Comparison of ENCODE assay signal across 15 cellular contexts in the genomic region with DNA sequence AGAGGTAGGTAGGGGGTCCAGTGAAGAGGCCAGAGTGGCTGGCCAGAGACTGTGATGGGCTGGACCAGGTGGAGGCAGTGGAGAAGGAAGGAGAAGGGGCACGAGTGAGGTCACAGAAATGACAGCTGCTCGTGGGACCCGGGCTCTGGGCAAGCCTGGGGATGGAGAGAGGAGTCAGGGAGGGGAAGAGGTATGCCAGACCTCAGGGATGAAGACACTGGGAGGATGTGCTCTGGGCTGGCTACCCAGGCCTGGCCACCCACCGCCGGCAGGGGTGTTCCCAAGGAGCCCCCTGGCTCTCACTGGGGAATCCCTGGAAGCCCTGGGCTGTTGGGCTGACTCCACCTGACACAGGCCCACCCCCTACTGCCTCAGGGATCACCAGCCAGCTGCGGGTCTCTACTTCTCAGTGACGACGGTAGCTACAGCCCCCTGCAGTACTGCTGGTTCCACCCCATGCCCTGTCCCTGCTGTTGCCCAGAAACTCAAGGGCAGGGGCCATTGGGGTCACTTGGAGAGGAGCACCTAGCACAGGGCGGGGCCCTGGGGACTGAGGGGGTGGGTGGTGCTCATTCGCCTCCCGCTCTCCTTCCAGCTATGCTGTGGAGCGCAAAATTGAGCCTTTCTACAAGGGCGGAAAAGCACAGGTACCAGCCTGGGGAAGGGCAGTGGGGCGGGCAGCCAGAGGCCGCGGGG. TPM values are rescaled to one million over a fixed set of nuclear protein-coding genes. Genes with fewer than 3 reads are reported as not detected.
DNase-seq lines count a peak whose midpoint lies in the region; ATAC-seq and TF ChIP-seq lines count a peak whose summit lies in the region.
"Had no signal": no experiment of that assay in that cellular context is flagged by ENCODE, and none has a peak within 500 bp of the region (broad histone marks: within the 10 kb centered on the region; RNA-seq: fewer than 3 reads in every experiment).

No MANE protein-coding gene starts in this region.

- no peak for DNase-seq in CD4-positive, CD25-positive, alpha-beta regulatory T cell
- DNase-seq in HCT116 (ENCODE audit: low read depth, low spot score) (no peak), mucosa of descending colon (peak in 2 of 3 donors; percentile 31 to 48), retina (no peak), NCI-H2107 treated with DMSO at 0.1 percent for 48 hours (lab: John Stamatoyannopoulos, UW; ENCODE audit: unreplicated experiment) (no peak), T-helper 17 cell (no peak)
- DNase-seq in activated CD8-positive, alpha-beta T cell treated with anti-CD3 and anti-CD28 coated beads, Interleukin-2, amount 10 ng/mL, durations not matched to agents 7 days and 5 days: no peak
- DNase-seq in activated CD4-positive, CD25-positive, alpha-beta regulatory T cell (lab: John Stamatoyannopoulos, UW): no peak
- DNase-seq: natural killer cell, NCI-H1417, NCI-H524 treated with DMSO at 0.1 percent for 48 hours had no signal

- peaks cover 37% of the 10 kb centered on the region for H3K79me2 ChIP-seq in HCT116 (ENCODE audit: insufficient read depth, low read length)

- no peak overlapping the region for H3K27ac Mint-ChIP-seq in CD4-positive, CD25-positive, alpha-beta regulatory T cell
- peak overlapping the region; percentile 43 for H3K27ac Mint-ChIP-seq in activated CD8-positive, alpha-beta T cell treated with anti-CD3 and anti-CD28 coated beads, Interleukin-2, amount 10 ng/mL, durations not matched to agents 7 days and 5 days
- H3K27ac Mint-ChIP-seq in T-helper 17 cell: no peak overlapping the region

- TF ChIP-seq RAD21 in HCT116 (IDR thresholded peaks at IDR 0.05; ENCODE audit: low read depth): no peak

- ATAC-seq in CD4-positive, CD25-positive, alpha-beta regulatory T cell (ENCODE audit: low read depth in 2 of 2): no peak
- no peak for ATAC-seq in HCT116
- no peak for ATAC-seq in activated CD8-positive, alpha-beta T cell treated with anti-CD3 and anti-CD28 coated beads, Interleukin-2, amount 10 ng/mL, durations not matched to agents 7 days and 5 days
- no peak for ATAC-seq in mucosa of descending colon
- ATAC-seq in T-helper 17 cell: no peak
- ATAC-seq: natural killer cell, Right ventricle myocardium inferior had no signal

- peak overlapping the region; percentile 98 for H3K4me2 ChIP-seq in HCT116 (ENCODE audit: low read length)

- no peaks in the 10 kb centered on the region for H3K27me3 ChIP-seq in CD4-positive, CD25-positive, alpha-beta regulatory T cell (ENCODE audit: control insufficient read depth, insufficient read depth, low read length)
- H3K27me3 ChIP-seq in HCT116 (ENCODE audit: insufficient read depth, low read length): no peaks in the 10 kb centered on the region

- H3K9me3 ChIP-seq in CD4-positive, CD25-positive, alpha-beta regulatory T cell (ENCODE audit: control insufficient read depth in 2 of 2, low read length in 2 of 2): no peaks in the 10 kb centered on the region
- H3K9me3 ChIP-seq in HCT116 (ENCODE audit: control insufficient read depth in 1 of 2, insufficient read depth in 1 of 2, low read depth in 1 of 2, low read length in 2 of 2): no peaks in the 10 kb centered on the region
- no peaks in the 10 kb centered on the region for H3K9me3 ChIP-seq in mucosa of descending colon
- no peaks in the 10 kb centered on the region for H3K9me3 ChIP-seq in T-helper 17 cell (ENCODE audit: control insufficient read depth, low read length, poor library complexity, severe bottlenecking)
- H3K9me3 ChIP-seq: thoracic aorta had no signal

- no TSS peak for BruUV-seq in HCT116 (replicated peaks; lab: Mats Ljungman, UMichigan)

- RAD21 ChIA-PET in HCT116 (lab: Charles Lee; ENCODE audit: low non-redundant PET in 1 of 2, low total read pairs in 2 of 2, uncharacterized antibody in 2 of 2, unreplicated experiment in 2 of 2): no interaction called here

- peaks cover 14% of the 10 kb centered on the region for H3K27me3 Mint-ChIP-seq in CD4-positive, CD25-positive, alpha-beta regulatory T cell
- H3K27me3 Mint-ChIP-seq in activated CD8-positive, alpha-beta T cell treated with anti-CD3 and anti-CD28 coated beads, Interleukin-2, amount 10 ng/mL, durations not matched to agents 7 days and 5 days (ENCODE audit: low read depth): no peaks in the 10 kb centered on the region
- H3K27me3 Mint-ChIP-seq in T-helper 17 cell: no peaks in the 10 kb centered on the region

- peak overlapping the region; percentile 98 for H3K9ac ChIP-seq in HCT116 (ENCODE audit: low read length)

- no peak for TF ChIP-seq POLR2A in HCT116 (IDR thresholded peaks at IDR 0.05; ENCODE audit: borderline replicate concordance, extremely low read depth, insufficient read depth, insufficient read length)

- no peaks in the 10 kb centered on the region for H4K20me1 ChIP-seq in HCT116 (ENCODE audit: insufficient read depth)

- H3K4me3 Mint-ChIP-seq in CD4-positive, CD25-positive, alpha-beta regulatory T cell: peak overlapping the region; percentile 27 to 96 (median 50)
- H3K4me3 Mint-ChIP-seq in activated CD8-positive, alpha-beta T cell treated with anti-CD3 and anti-CD28 coated beads, Interleukin-2, amount 10 ng/mL, durations not matched to agents 7 days and 5 days: peak overlapping the region; percentile 12
- no peak overlapping the region for H3K4me3 Mint-ChIP-seq in T-helper 17 cell

- peaks cover 33% of the 10 kb centered on the region for H3K36me3 ChIP-seq in CD4-positive, CD25-positive, alpha-beta regulatory T cell (ENCODE audit: control insufficient read depth, insufficient read depth, low read length)
- H3K36me3 ChIP-seq in HCT116 (ENCODE audit: control insufficient read depth in 1 of 2, insufficient read depth in 2 of 2, low read length in 2 of 2): peaks cover 0 to 41% of the 10 kb centered on the region in 2 experiments; a peak in 2 of 4 replicates
- no peaks in the 10 kb centered on the region for H3K36me3 ChIP-seq in mucosa of descending colon (ENCODE audit: low read depth)

- H2AFZ ChIP-seq in HCT116 (ENCODE audit: low read depth, low read length, poor library complexity, severe bottlenecking): no peak overlapping the region

- H3K4me3 ChIP-seq in CD4-positive, CD25-positive, alpha-beta regulatory T cell (ENCODE audit: low read depth, low read length): no peak overlapping the region
- H3K4me3 ChIP-seq in HCT116 (replicated peaks in 1 of 2; ENCODE audit: low read depth in 1 of 2, low read length in 2 of 2) (peak overlapping the region in 1 of 2 experiments; percentile 96; a peak in 3 of 4 replicates), mucosa of descending colon (no peak overlapping the region)

- TF ChIP-seq CTCF in HCT116 (IDR thresholded peaks at IDR 0.05 in 2 of 3, conservative IDR thresholded peaks at IDR 0.05 in 1 of 3; ENCODE audit: borderline replicate concordance in 1 of 3, insufficient read depth in 1 of 3, low read depth in 2 of 3, low read length in 2 of 3) (no peak), mucosa of descending colon (IDR thresholded peaks at IDR 0.05) (no peak)

- intact Hi-C loops in HCT116 (cut with micrococcal nuclease) (no loop called here), mucosa of descending colon (cut with DNase I, micrococcal nuclease) (no loop called here)

- no peaks in the 10 kb centered on the region for H3K9me3 Mint-ChIP-seq in CD4-positive, CD25-positive, alpha-beta regulatory T cell
- no peaks in the 10 kb centered on the region for H3K9me3 Mint-ChIP-seq in activated CD8-positive, alpha-beta T cell treated with anti-CD3 and anti-CD28 coated beads, Interleukin-2, amount 10 ng/mL, durations not matched to agents 7 days and 5 days (ENCODE audit: insufficient read depth)
- H3K9me3 Mint-ChIP-seq: natural killer cell had no signal

- H3K4me1 ChIP-seq in CD4-positive, CD25-positive, alpha-beta regulatory T cell (ENCODE audit: control insufficient read depth, insufficient read depth, low read length, poor library complexity, severe bottlenecking): peaks cover 24% of the 10 kb centered on the region
- H3K4me1 ChIP-seq in HCT116 (ENCODE audit: control insufficient read depth in 1 of 2, insufficient read depth in 2 of 2, low read length in 2 of 2) (peaks cover 11 to 29% of the 10 kb centered on the region in 2 experiments), mucosa of descending colon (ENCODE audit: low read depth) (peaks cover 16% of the 10 kb centered on the region)

- no peaks in the 10 kb centered on the region for H3K9me2 ChIP-seq in HCT116 (ENCODE audit: insufficient read depth)

- POLR2A ChIA-PET in HCT116 (lab: Charles Lee): interaction anchor here (1.4 kb wide), 1 partner anchor 9 kb away, joined by 5 read pairs; a partner anchor contains a TSS
- POLR2A ChIA-PET in activated CD8-positive, alpha-beta T cell treated with anti-CD3 and anti-CD28 coated beads, Interleukin-2, amount 10 ng/mL, durations not matched to agents 7 days and 5 days (lab: Charles Lee): interaction anchor here (0.6 to 1.3 kb wide), 2 partner anchors 9 to 273 kb away, joined by 3 to 5 read pairs; a partner anchor contains a TSS

- peaks cover 6% of the 10 kb centered on the region for H3K36me3 Mint-ChIP-seq in CD4-positive, CD25-positive, alpha-beta regulatory T cell
- peaks cover 15% of the 10 kb centered on the region for H3K36me3 Mint-ChIP-seq in activated CD8-positive, alpha-beta T cell treated with anti-CD3 and anti-CD28 coated beads, Interleukin-2, amount 10 ng/mL, durations not matched to agents 7 days and 5 days (ENCODE audit: low read depth)
- H3K36me3 Mint-ChIP-seq in T-helper 17 cell (ENCODE audit: low read depth): peaks cover 8% of the 10 kb centered on the region
- H3K36me3 Mint-ChIP-seq: natural killer cell had no signal

- no peak overlapping the region for H3K27ac ChIP-seq in CD4-positive, CD25-positive, alpha-beta regulatory T cell (ENCODE audit: insufficient read depth, low read length, poor library complexity, severe bottlenecking)
- no peak overlapping the region for H3K27ac ChIP-seq in HCT116 (ENCODE audit: low read depth, low read length)
- H3K27ac ChIP-seq: thoracic aorta had no signal

- CTCF ChIA-PET in HCT116 (lab: Charles Lee): no interaction called here
- CTCF ChIA-PET in activated CD8-positive, alpha-beta T cell treated with anti-CD3 and anti-CD28 coated beads, Interleukin-2, amount 10 ng/mL, durations not matched to agents 7 days and 5 days (lab: Charles Lee): no interaction called here

- peaks cover 6 to 31% (median 11%) of the 10 kb centered on the region in 4 donors for H3K4me1 Mint-ChIP-seq in CD4-positive, CD25-positive, alpha-beta regulatory T cell
- H3K4me1 Mint-ChIP-seq in activated CD8-positive, alpha-beta T cell treated with anti-CD3 and anti-CD28 coated beads, Interleukin-2, amount 10 ng/mL, durations not matched to agents 7 days and 5 days (ENCODE audit: low read depth): peaks cover 30% of the 10 kb centered on the region
- H3K4me1 Mint-ChIP-seq in T-helper 17 cell: peaks cover 24% of the 10 kb centered on the region

RNA-seq across cellular contexts. Expression of a gene that starts 1.8 kb away (rescaled TPM):
- 25.3 TPM for total RNA-seq in CD4-positive, CD25-positive, alpha-beta regulatory T cell
- polyA plus RNA-seq in CD4-positive, CD25-positive, alpha-beta regulatory T cell: 10 to 100 TPM; 48.0 to 60.0 (median 53.9) TPM
- total RNA-seq in HCT116 (2021; ENCODE audit: unreplicated experiment) (68.9 TPM), mucosa of descending colon (10 to 100 TPM; 21.6 to 25.5 (median 24.0) TPM), T-helper 17 cell (10 to 100 TPM; 19.5 to 20.8 TPM)
- 60.9 and 68.3 TPM in 2 replicates for polyA plus RNA-seq in HCT116 (2012)
- total RNA-seq in activated CD8-positive, alpha-beta T cell treated with anti-CD3 and anti-CD28 coated beads, Interleukin-2, amount 10 ng/mL, durations not matched to agents 7 days and 5 days: 10 to 100 TPM; 37.6 to 37.9 TPM

RNA-seq across cellular contexts. Expression of a gene that starts 7.0 kb away (rescaled TPM):
- not detected for total RNA-seq in CD4-positive, CD25-positive, alpha-beta regulatory T cell
- polyA plus RNA-seq in CD4-positive, CD25-positive, alpha-beta regulatory T cell: not detected
- total RNA-seq in HCT116 (2021; ENCODE audit: unreplicated experiment) (0.30 TPM), mucosa of descending colon (not detected), T-helper 17 cell (not detected)
- polyA plus RNA-seq in HCT116 (2012): 0.15 TPM in 1 of 2 replicates, not detected in the other
- not detected for total RNA-seq in activated CD8-positive, alpha-beta T cell treated with anti-CD3 and anti-CD28 coated beads, Interleukin-2, amount 10 ng/mL, durations not matched to agents 7 days and 5 days
- total RNA-seq: endothelial cell of umbilical vein, HT1080, natural killer cell, Right ventricle myocardium inferior, thoracic aorta had no signal
- polyA plus RNA-seq: endothelial cell of umbilical vein had no signal

RNA-seq across cellular contexts. Expression of a gene that starts 7.7 kb away (rescaled TPM):
- 0.47 TPM for total RNA-seq in CD4-positive, CD25-positive, alpha-beta regulatory T cell
- polyA plus RNA-seq in CD4-positive, CD25-positive, alpha-beta regulatory T cell: under 1 TPM in 2 of 4 donors, not detected in 2; 0.16 to 0.35 TPM
- total RNA-seq in HCT116 (2021; ENCODE audit: unreplicated experiment) (10.0 TPM), mucosa of descending colon (10 to 100 TPM; 12.2 to 39.9 (median 27.1) TPM), T-helper 17 cell (under 1 TPM; 0.40 to 0.78 TPM)
- polyA plus RNA-seq in HCT116 (2012): 4.4 and 5.3 TPM in 2 replicates
- not detected for total RNA-seq in activated CD8-positive, alpha-beta T cell treated with anti-CD3 and anti-CD28 coated beads, Interleukin-2, amount 10 ng/mL, durations not matched to agents 7 days and 5 days
- total RNA-seq: HT1080, natural killer cell, thoracic aorta had no signal

RNA-seq across cellular contexts. Expression of a gene that starts 9.0 kb away (rescaled TPM):
- 2,223 TPM for total RNA-seq in CD4-positive, CD25-positive, alpha-beta regulatory T cell
- 1,000 to 10,000 TPM; 4,615 to 6,441 (median 5,598) TPM for polyA plus RNA-seq in CD4-positive, CD25-positive, alpha-beta regulatory T cell
- total RNA-seq in HCT116 (2021; ENCODE audit: unreplicated experiment) (6,265 TPM), mucosa of descending colon (1,000 to 10,000 TPM; 1,284 to 2,138 (median 1,849) TPM), T-helper 17 cell (1,000 to 10,000 TPM; 3,200 to 3,361 TPM)
- polyA plus RNA-seq in HCT116 (2012): 11,405 and 12,752 TPM in 2 replicates
- total RNA-seq in activated CD8-positive, alpha-beta T cell treated with anti-CD3 and anti-CD28 coated beads, Interleukin-2, amount 10 ng/mL, durations not matched to agents 7 days and 5 days: 1,000 to 10,000 TPM; 2,821 to 2,910 TPM

RNA-seq across cellular contexts. Expression of a gene that starts 10.4 kb away (rescaled TPM):
- 18.4 TPM for total RNA-seq in CD4-positive, CD25-positive, alpha-beta regulatory T cell
- 10 to 100 TPM; 30.5 to 45.5 (median 36.5) TPM for polyA plus RNA-seq in CD4-positive, CD25-positive, alpha-beta regulatory T cell
- total RNA-seq in HCT116 (2021; ENCODE audit: unreplicated experiment): 47.3 TPM
- 54.3 and 65.9 TPM in 2 replicates for polyA plus RNA-seq in HCT116 (2012)
- total RNA-seq in activated CD8-positive, alpha-beta T cell treated with anti-CD3 and anti-CD28 coated beads, Interleukin-2, amount 10 ng/mL, durations not matched to agents 7 days and 5 days: 10 to 100 TPM; 27.2 to 30.5 TPM
- total RNA-seq in mucosa of descending colon: 10 to 100 TPM; 42.1 to 75.5 (median 68.8) TPM
- 10 to 100 TPM; 16.2 to 22.1 TPM for total RNA-seq in T-helper 17 cell

Comparison
In these comparisons a context has a peak if more than half of its experiments do, and no peak if none do; other contexts are left out.
1. DNase-seq: peak in mucosa of descending colon (2 of 3); none in CD4-positive, CD25-positive, alpha-beta regulatory T cell (0 of 3), HCT116 (single experiment), activated CD8-positive, alpha-beta T cell treated with anti-CD3 and anti-CD28 coated beads, Interleukin-2, amount 10 ng/mL, durations not matched to agents 7 days and 5 days (single experiment), retina (single experiment), activated CD4-positive, CD25-positive, alpha-beta regulatory T cell (0 of 4), NCI-H2107 treated with DMSO at 0.1 percent for 48 hours (single experiment) and T-helper 17 cell (0 of 3).